In genomic region chr22:37052386-37053309, GRCh38 we compare ENCODE assay signal across 9 cellular contexts. TPM values are rescaled to one million over a fixed set of nuclear protein-coding genes. Genes with fewer than 3 reads are reported as not detected.
A peak's percentile ranks its signal among the peaks of the same experiment; 100 is the strongest.
DNase-seq lines count a peak whose midpoint lies in the region; ATAC-seq and TF ChIP-seq lines count a peak whose summit lies in the region.
"Had no signal": no experiment of that assay in that cellular context is flagged by ENCODE, and none has a peak within 500 bp of the region (broad histone marks: within the 10 kb centered on the region; RNA-seq: fewer than 3 reads in every experiment).

No MANE protein-coding gene starts in this region.

- peak in 1 of 4 donors; percentile 14 for TF ChIP-seq POLR2A in upper lobe of left lung (IDR thresholded peaks at IDR 0.05)

- H3K36me3 ChIP-seq in brain microvascular endothelial cell (replicated peaks), result peaks cover 7% of the 10 kb centered on the region
- peaks cover 0 to 27% (median 7%) of the 10 kb centered on the region in 4 donors for H3K36me3 ChIP-seq in upper lobe of left lung

- no peak for DNase-seq in activated naive CD4-positive, alpha-beta T cell treated with anti-CD3 and anti-CD28 coated beads for 36 hours
- no peak for DNase-seq in activated naive CD4-positive, alpha-beta T cell treated with anti-CD3 and anti-CD28 coated beads, Interleukin-2, amount 50 U/mL, for 16 hours
- DNase-seq in brain microvascular endothelial cell, result no peak
- no peak for DNase-seq in memory B cell (ENCODE audit: low spot score in 2 of 2)
- no peak for DNase-seq in upper lobe of left lung
- DNase-seq in NCI-H187 (lab: John Stamatoyannopoulos, UW), result no peak
- DNase-seq: DMS 273 treated with DMSO at 0.1 percent for 48 hours had no signal

- in situ Hi-C loops in brain microvascular endothelial cell (cut with HindIII; ENCODE audit: low pct_ligation_motif_present, low sequenced_read_pairs), result no loop called here

- H3K27me3 Mint-ChIP-seq in activated naive CD4-positive, alpha-beta T cell treated with anti-CD3 and anti-CD28 coated beads for 36 hours (ENCODE audit: low read depth), result no peaks in the 10 kb centered on the region
- no peaks in the 10 kb centered on the region for H3K27me3 Mint-ChIP-seq in memory B cell

- H3K4me3 ChIP-seq in brain microvascular endothelial cell (ENCODE audit: low read depth, low read length), result peak overlapping the region; percentile 65
- peak overlapping the region in 3 of 4 donors; percentile 73 to 90 (median 73) for H3K4me3 ChIP-seq in upper lobe of left lung

- no peak overlapping the region for H3K27ac Mint-ChIP-seq in activated naive CD4-positive, alpha-beta T cell treated with anti-CD3 and anti-CD28 coated beads for 36 hours
- H3K27ac Mint-ChIP-seq in memory B cell, result peak overlapping the region; percentile 53

- peaks cover 3 to 21% (median 13%) of the 10 kb centered on the region in 4 donors for H3K4me1 ChIP-seq in upper lobe of left lung

- no peaks in the 10 kb centered on the region for H3K27me3 ChIP-seq in brain microvascular endothelial cell (replicated peaks)
- no peaks in the 10 kb centered on the region for H3K27me3 ChIP-seq in upper lobe of left lung

- TF ChIP-seq EP300 in upper lobe of left lung (IDR thresholded peaks at IDR 0.05), result no peak

- peaks cover 5% of the 10 kb centered on the region for H3K36me3 Mint-ChIP-seq in activated naive CD4-positive, alpha-beta T cell treated with anti-CD3 and anti-CD28 coated beads for 36 hours (ENCODE audit: low read depth)
- H3K36me3 Mint-ChIP-seq in memory B cell, result peaks cover 8% of the 10 kb centered on the region

- H3K4me1 Mint-ChIP-seq in activated naive CD4-positive, alpha-beta T cell treated with anti-CD3 and anti-CD28 coated beads for 36 hours (ENCODE audit: low read depth), result peaks cover 11% of the 10 kb centered on the region
- peaks cover 6% of the 10 kb centered on the region for H3K4me1 Mint-ChIP-seq in memory B cell

- no peaks in the 10 kb centered on the region for H3K9me3 Mint-ChIP-seq in activated naive CD4-positive, alpha-beta T cell treated with anti-CD3 and anti-CD28 coated beads for 36 hours
- H3K9me3 Mint-ChIP-seq in memory B cell, result no peaks in the 10 kb centered on the region

- ATAC-seq in memory B cell (ENCODE audit: low read depth) (no peak), upper lobe of left lung (ENCODE audit: low FRiP score in 2 of 2) (no peak), GM19324 (IDR thresholded peaks at IDR 0.05; ENCODE audit: low FRiP score, unreplicated experiment) (no peak), HG02885 (IDR thresholded peaks at IDR 0.05; ENCODE audit: poor library complexity, unreplicated experiment) (no peak)

- no peak for TF ChIP-seq CTCF in brain microvascular endothelial cell (IDR thresholded peaks at IDR 0.05; ENCODE audit: low read depth, low read length, missing control alignments)
- TF ChIP-seq CTCF in upper lobe of left lung (IDR thresholded peaks at IDR 0.05), result no peak

- CTCF ChIA-PET in activated naive CD4-positive, alpha-beta T cell treated with anti-CD3 and anti-CD28 coated beads for 36 hours (lab: Charles Lee), result interaction anchor here (0.6 to 1.4 kb wide), 3 partner anchors 26 to 125 kb away, joined by 3 read pairs; no protein-coding TSS in a partner anchor

- 89 to 90% methylated on average over 21 to 24 of the region's 25 CpGs for WGBS in upper lobe of left lung, 2 donors

- H3K4me3 Mint-ChIP-seq in activated naive CD4-positive, alpha-beta T cell treated with anti-CD3 and anti-CD28 coated beads for 36 hours, result peak overlapping the region; percentile 80
- H3K4me3 Mint-ChIP-seq in memory B cell, result peak overlapping the region; percentile 84

- H3K27ac ChIP-seq in brain microvascular endothelial cell (no peak overlapping the region), upper lobe of left lung (no peak overlapping the region)

- H3K9me3 ChIP-seq in upper lobe of left lung, result no peaks in the 10 kb centered on the region

- intact Hi-C loops in activated naive CD4-positive, alpha-beta T cell treated with anti-CD3 and anti-CD28 coated beads for 36 hours (cut with micrococcal nuclease), result no loop called here

RNA-seq across cellular contexts. Expression of gene KCTD17, which starts 1.1 kb away (rescaled TPM):
- total RNA-seq in activated naive CD4-positive, alpha-beta T cell treated with anti-CD3 and anti-CD28 coated beads for 36 hours, result 10 to 100 TPM; 22.6 to 23.1 TPM
- 10 to 100 TPM in 5 of 6 donors, 1 to 10 TPM in 1; 9.0 to 30.4 (median 23.2) TPM for total RNA-seq in upper lobe of left lung

RNA-seq across cellular contexts. Expression of gene MPST, which starts 33.1 kb away (rescaled TPM):
- total RNA-seq in activated naive CD4-positive, alpha-beta T cell treated with anti-CD3 and anti-CD28 coated beads for 36 hours, result 1 to 10 TPM; 2.8 to 2.9 TPM
- 100 to 1,000 TPM in 5 of 6 donors, 10 to 100 TPM in 1; 80.8 to 183 (median 135) TPM for total RNA-seq in upper lobe of left lung

RNA-seq across cellular contexts. Expression of gene TST, which starts 33.4 kb away (rescaled TPM):
- total RNA-seq in activated naive CD4-positive, alpha-beta T cell treated with anti-CD3 and anti-CD28 coated beads for 36 hours, result under 1 TPM; 0.38 to 0.44 TPM
- total RNA-seq in upper lobe of left lung, result 10 to 100 TPM; 43.0 to 78.1 (median 70.2) TPM

RNA-seq across cellular contexts. Expression of gene TMPRSS6, which starts 56.9 kb away (rescaled TPM):
- 10 to 100 TPM; 10.7 to 10.9 TPM for total RNA-seq in activated naive CD4-positive, alpha-beta T cell treated with anti-CD3 and anti-CD28 coated beads for 36 hours
- 1 to 10 TPM in 5 of 6 donors, under 1 TPM in 1; 0.47 to 8.2 (median 2.0) TPM for total RNA-seq in upper lobe of left lung

Comparison
In these comparisons a context has a peak if more than half of its experiments do, and no peak if none do; other contexts are left out.
1. RNA of gene MPST, which starts 33.1 kb away (total RNA-seq): 80.8 to 183 TPM in upper lobe of left lung; 2.8 to 2.9 TPM in activated naive CD4-positive, alpha-beta T cell treated with anti-CD3 and anti-CD28 coated beads for 36 hours; every median in the first group is over 10 times any median in the second.
2. RNA of gene TST, which starts 33.4 kb away (total RNA-seq): 43.0 to 78.1 TPM in upper lobe of left lung; 0.38 to 0.44 TPM in activated naive CD4-positive, alpha-beta T cell treated with anti-CD3 and anti-CD28 coated beads for 36 hours; every median in the first group is over 10 times any median in the second.